In the genomic region with DNA sequence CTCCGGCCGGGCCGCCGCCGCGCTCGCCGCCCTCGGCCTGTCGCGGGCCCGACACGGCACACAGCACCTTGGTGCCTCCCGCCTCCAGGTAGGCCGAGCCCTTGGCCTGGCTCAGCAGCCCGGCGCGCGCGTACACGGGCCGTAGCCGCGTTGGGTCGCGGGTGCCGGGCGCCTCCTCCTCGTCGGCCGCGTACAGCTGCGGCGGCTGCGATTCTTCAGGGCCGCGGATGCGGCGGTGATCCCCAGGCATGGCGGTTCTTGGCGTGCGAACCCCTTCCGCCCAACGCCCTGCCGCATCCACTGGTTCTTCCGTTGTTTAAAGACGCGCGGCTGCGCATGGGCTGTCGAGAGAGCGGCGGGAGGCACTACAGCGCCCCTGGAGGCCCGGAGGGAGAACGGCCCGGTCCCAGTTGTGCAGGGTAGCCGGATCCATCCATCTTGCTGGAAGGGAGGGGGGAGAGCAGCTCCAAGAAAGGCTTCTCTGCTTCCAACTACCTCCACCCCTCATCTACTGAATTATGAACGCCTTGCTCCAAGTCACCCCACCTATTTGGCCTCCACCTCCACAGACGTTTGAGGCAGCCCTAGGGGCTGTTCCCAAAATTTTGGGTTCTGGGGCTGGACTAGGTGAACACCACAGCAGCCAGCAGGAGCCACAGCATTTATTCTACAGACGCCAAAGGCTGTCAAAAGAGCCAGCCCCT, we compare ENCODE assay signal across 1 cellular context.
TF ChIP-seq lines count a peak whose summit lies in the region.

A gene (minus strand): TSS at position 290 of the 704 bp plus-strand sequence. CDS start 40 bp downstream, at position 250.

TF ChIP-seq in K562, 482 proteins besides CTCF, POLR2A, EP300 and RAD21 (continued from another document and continues in another):
- TF ChIP-seq, protein P1, sequence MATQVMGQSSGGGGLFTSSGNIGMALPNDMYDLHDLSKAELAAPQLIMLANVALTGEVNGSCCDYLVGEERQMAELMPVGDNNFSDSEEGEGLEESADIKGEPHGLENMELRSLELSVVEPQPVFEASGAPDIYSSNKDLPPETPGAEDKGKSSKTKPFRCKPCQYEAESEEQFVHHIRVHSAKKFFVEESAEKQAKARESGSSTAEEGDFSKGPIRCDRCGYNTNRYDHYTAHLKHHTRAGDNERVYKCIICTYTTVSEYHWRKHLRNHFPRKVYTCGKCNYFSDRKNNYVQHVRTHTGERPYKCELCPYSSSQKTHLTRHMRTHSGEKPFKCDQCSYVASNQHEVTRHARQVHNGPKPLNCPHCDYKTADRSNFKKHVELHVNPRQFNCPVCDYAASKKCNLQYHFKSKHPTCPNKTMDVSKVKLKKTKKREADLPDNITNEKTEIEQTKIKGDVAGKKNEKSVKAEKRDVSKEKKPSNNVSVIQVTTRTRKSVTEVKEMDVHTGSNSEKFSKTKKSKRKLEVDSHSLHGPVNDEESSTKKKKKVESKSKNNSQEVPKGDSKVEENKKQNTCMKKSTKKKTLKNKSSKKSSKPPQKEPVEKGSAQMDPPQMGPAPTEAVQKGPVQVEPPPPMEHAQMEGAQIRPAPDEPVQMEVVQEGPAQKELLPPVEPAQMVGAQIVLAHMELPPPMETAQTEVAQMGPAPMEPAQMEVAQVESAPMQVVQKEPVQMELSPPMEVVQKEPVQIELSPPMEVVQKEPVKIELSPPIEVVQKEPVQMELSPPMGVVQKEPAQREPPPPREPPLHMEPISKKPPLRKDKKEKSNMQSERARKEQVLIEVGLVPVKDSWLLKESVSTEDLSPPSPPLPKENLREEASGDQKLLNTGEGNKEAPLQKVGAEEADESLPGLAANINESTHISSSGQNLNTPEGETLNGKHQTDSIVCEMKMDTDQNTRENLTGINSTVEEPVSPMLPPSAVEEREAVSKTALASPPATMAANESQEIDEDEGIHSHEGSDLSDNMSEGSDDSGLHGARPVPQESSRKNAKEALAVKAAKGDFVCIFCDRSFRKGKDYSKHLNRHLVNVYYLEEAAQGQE (CRISPR knock-in tag; IDR thresholded peaks at IDR 0.05; ENCODE audit: low read depth), result peak; percentile 84
- peak; percentile 99 for TF ChIP-seq DNMT1 (IDR thresholded peaks at IDR 0.05)
- TF ChIP-seq SMAD1 (IDR thresholded peaks at IDR 0.05; ENCODE audit: low read depth, low read length, partially characterized antibody), result peak; percentile 59
- TF ChIP-seq, protein P2, sequence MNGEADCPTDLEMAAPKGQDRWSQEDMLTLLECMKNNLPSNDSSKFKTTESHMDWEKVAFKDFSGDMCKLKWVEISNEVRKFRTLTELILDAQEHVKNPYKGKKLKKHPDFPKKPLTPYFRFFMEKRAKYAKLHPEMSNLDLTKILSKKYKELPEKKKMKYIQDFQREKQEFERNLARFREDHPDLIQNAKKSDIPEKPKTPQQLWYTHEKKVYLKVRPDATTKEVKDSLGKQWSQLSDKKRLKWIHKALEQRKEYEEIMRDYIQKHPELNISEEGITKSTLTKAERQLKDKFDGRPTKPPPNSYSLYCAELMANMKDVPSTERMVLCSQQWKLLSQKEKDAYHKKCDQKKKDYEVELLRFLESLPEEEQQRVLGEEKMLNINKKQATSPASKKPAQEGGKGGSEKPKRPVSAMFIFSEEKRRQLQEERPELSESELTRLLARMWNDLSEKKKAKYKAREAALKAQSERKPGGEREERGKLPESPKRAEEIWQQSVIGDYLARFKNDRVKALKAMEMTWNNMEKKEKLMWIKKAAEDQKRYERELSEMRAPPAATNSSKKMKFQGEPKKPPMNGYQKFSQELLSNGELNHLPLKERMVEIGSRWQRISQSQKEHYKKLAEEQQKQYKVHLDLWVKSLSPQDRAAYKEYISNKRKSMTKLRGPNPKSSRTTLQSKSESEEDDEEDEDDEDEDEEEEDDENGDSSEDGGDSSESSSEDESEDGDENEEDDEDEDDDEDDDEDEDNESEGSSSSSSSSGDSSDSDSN (IDR thresholded peaks at IDR 0.05; ENCODE audit: borderline replicate concordance in 1 of 2, low read depth in 2 of 2, low read length in 2 of 2), result peak in 1 of 2 experiments; percentile 66; a peak in 3 of 4 replicates
- TF ChIP-seq COPS2 (conservative IDR thresholded peaks at IDR 0.05), result no peak
- TF ChIP-seq, protein P3, sequence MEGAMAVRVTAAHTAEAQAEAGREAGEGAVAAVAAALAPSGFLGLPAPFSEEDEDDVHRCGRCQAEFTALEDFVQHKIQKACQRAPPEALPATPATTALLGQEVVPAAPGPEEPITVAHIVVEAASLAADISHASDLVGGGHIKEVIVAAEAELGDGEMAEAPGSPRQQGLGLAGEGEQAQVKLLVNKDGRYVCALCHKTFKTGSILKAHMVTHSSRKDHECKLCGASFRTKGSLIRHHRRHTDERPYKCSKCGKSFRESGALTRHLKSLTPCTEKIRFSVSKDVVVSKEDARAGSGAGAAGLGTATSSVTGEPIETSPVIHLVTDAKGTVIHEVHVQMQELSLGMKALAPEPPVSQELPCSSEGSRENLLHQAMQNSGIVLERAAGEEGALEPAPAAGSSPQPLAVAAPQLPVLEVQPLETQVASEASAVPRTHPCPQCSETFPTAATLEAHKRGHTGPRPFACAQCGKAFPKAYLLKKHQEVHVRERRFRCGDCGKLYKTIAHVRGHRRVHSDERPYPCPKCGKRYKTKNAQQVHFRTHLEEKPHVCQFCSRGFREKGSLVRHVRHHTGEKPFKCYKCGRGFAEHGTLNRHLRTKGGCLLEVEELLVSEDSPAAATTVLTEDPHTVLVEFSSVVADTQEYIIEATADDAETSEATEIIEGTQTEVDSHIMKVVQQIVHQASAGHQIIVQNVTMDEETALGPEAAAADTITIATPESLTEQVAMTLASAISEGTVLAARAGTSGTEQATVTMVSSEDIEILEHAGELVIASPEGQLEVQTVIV (CRISPR knock-in tag; IDR thresholded peaks at IDR 0.05; ENCODE audit: borderline replicate concordance), result peak; percentile 70; the same call in 1 of the 2 replicates
- TF ChIP-seq ZNF431 (CRISPR knock-in tag; IDR thresholded peaks at IDR 0.05), result peak; percentile 54; the same call in 1 of the 2 replicates
- peak; percentile 78 for TF ChIP-seq GABPB1 (CRISPR knock-in tag; IDR thresholded peaks at IDR 0.05)
- peak; percentile 77; the same call in 1 of the 2 replicates for TF ChIP-seq HIVEP1 (CRISPR knock-in tag; IDR thresholded peaks at IDR 0.05)
- peak; percentile 54; the same call in 1 of the 2 replicates for TF ChIP-seq NR4A1 (CRISPR knock-in tag; IDR thresholded peaks at IDR 0.05)
- no peak for TF ChIP-seq NR4A1 (tag; IDR thresholded peaks at IDR 0.05)
- TF ChIP-seq, protein P4, sequence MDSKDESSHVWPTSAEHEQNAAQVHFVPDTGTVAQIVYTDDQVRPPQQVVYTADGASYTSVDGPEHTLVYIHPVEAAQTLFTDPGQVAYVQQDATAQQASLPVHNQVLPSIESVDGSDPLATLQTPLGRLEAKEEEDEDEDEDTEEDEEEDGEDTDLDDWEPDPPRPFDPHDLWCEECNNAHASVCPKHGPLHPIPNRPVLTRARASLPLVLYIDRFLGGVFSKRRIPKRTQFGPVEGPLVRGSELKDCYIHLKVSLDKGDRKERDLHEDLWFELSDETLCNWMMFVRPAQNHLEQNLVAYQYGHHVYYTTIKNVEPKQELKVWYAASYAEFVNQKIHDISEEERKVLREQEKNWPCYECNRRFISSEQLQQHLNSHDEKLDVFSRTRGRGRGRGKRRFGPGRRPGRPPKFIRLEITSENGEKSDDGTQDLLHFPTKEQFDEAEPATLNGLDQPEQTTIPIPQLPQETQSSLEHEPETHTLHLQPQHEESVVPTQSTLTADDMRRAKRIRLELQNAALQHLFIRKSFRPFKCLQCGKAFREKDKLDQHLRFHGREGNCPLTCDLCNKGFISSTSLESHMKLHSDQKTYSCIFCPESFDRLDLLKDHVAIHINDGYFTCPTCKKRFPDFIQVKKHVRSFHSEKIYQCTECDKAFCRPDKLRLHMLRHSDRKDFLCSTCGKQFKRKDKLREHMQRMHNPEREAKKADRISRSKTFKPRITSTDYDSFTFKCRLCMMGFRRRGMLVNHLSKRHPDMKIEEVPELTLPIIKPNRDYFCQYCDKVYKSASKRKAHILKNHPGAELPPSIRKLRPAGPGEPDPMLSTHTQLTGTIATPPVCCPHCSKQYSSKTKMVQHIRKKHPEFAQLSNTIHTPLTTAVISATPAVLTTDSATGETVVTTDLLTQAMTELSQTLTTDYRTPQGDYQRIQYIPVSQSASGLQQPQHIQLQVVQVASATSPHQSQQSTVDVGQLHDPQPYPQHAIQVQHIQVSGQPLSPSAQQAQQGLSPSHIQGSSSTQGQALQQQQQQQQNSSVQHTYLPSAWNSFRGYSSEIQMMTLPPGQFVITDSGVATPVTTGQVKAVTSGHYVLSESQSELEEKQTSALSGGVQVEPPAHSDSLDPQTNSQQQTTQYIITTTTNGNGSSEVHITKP (IDR thresholded peaks at IDR 0.05; ENCODE audit: partially characterized antibody), result peak; percentile 98
- TF ChIP-seq HOXB6 (CRISPR knock-in tag; IDR thresholded peaks at IDR 0.05; ENCODE audit: borderline replicate concordance), result peak; percentile 77; the same call in 1 of the 2 replicates
- peak; percentile 76 for TF ChIP-seq TBP (optimal IDR thresholded peaks at IDR 0.05; ENCODE audit: low read depth, low read length)
- 0 out of 2 replicates have a peak, but pooled peaks have one; percentile 26 for TF ChIP-seq HDAC2 (IDR thresholded peaks at IDR 0.05)
- TF ChIP-seq TCFL5 (CRISPR knock-in tag; conservative IDR thresholded peaks at IDR 0.05), result 0 out of 2 replicates have a peak, but pooled peaks have one; percentile 12
- TF ChIP-seq, protein P5, sequence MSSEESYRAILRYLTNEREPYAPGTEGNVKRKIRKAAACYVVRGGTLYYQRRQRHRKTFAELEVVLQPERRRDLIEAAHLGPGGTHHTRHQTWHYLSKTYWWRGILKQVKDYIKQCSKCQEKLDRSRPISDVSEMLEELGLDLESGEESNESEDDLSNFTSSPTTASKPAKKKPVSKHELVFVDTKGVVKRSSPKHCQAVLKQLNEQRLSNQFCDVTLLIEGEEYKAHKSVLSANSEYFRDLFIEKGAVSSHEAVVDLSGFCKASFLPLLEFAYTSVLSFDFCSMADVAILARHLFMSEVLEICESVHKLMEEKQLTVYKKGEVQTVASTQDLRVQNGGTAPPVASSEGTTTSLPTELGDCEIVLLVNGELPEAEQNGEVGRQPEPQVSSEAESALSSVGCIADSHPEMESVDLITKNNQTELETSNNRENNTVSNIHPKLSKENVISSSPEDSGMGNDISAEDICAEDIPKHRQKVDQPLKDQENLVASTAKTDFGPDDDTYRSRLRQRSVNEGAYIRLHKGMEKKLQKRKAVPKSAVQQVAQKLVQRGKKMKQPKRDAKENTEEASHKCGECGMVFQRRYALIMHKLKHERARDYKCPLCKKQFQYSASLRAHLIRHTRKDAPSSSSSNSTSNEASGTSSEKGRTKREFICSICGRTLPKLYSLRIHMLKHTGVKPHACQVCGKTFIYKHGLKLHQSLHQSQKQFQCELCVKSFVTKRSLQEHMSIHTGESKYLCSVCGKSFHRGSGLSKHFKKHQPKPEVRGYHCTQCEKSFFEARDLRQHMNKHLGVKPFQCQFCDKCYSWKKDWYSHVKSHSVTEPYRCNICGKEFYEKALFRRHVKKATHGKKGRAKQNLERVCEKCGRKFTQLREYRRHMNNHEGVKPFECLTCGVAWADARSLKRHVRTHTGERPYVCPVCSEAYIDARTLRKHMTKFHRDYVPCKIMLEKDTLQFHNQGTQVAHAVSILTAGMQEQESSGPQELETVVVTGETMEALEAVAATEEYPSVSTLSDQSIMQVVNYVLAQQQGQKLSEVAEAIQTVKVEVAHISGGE (CRISPR knock-in tag; IDR thresholded peaks at IDR 0.05), result peak; percentile 59 to 87 (median 62); a peak in 3 of 6 replicates
- TF ChIP-seq ZNF143 (CRISPR knock-in tag; IDR thresholded peaks at IDR 0.05), result 0 out of 2 replicates have a peak, but pooled peaks have one; percentile 46
- TF ChIP-seq RCOR1 (IDR thresholded peaks at IDR 0.05; ENCODE audit: borderline replicate concordance in 1 of 2, low read depth in 2 of 2, low read length in 2 of 2), result peak in 1 of 2 experiments; percentile 77; a peak in 1 of 4 replicates
- TF ChIP-seq NFRKB (IDR thresholded peaks at IDR 0.05; ENCODE audit: low read depth), result peak; percentile 62
- TF ChIP-seq, protein P6, sequence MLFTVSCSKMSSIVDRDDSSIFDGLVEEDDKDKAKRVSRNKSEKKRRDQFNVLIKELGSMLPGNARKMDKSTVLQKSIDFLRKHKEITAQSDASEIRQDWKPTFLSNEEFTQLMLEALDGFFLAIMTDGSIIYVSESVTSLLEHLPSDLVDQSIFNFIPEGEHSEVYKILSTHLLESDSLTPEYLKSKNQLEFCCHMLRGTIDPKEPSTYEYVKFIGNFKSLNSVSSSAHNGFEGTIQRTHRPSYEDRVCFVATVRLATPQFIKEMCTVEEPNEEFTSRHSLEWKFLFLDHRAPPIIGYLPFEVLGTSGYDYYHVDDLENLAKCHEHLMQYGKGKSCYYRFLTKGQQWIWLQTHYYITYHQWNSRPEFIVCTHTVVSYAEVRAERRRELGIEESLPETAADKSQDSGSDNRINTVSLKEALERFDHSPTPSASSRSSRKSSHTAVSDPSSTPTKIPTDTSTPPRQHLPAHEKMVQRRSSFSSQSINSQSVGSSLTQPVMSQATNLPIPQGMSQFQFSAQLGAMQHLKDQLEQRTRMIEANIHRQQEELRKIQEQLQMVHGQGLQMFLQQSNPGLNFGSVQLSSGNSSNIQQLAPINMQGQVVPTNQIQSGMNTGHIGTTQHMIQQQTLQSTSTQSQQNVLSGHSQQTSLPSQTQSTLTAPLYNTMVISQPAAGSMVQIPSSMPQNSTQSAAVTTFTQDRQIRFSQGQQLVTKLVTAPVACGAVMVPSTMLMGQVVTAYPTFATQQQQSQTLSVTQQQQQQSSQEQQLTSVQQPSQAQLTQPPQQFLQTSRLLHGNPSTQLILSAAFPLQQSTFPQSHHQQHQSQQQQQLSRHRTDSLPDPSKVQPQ (CRISPR knock-in tag; IDR thresholded peaks at IDR 0.05; ENCODE audit: borderline replicate concordance), result no peak
- TF ChIP-seq, protein P7, sequence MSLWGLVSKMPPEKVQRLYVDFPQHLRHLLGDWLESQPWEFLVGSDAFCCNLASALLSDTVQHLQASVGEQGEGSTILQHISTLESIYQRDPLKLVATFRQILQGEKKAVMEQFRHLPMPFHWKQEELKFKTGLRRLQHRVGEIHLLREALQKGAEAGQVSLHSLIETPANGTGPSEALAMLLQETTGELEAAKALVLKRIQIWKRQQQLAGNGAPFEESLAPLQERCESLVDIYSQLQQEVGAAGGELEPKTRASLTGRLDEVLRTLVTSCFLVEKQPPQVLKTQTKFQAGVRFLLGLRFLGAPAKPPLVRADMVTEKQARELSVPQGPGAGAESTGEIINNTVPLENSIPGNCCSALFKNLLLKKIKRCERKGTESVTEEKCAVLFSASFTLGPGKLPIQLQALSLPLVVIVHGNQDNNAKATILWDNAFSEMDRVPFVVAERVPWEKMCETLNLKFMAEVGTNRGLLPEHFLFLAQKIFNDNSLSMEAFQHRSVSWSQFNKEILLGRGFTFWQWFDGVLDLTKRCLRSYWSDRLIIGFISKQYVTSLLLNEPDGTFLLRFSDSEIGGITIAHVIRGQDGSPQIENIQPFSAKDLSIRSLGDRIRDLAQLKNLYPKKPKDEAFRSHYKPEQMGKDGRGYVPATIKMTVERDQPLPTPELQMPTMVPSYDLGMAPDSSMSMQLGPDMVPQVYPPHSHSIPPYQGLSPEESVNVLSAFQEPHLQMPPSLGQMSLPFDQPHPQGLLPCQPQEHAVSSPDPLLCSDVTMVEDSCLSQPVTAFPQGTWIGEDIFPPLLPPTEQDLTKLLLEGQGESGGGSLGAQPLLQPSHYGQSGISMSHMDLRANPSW (CRISPR knock-in tag; IDR thresholded peaks at IDR 0.05), result no peak
- TF ChIP-seq CBX1 (IDR thresholded peaks at IDR 0.05; ENCODE audit: low read depth), result peak; percentile 96
- TF ChIP-seq SETDB1 (IDR thresholded peaks at IDR 0.05; ENCODE audit: low read length), result no peak
- TF ChIP-seq ZNF184 (CRISPR knock-in tag; IDR thresholded peaks at IDR 0.05), result no peak
- TF ChIP-seq ZNF583 (CRISPR knock-in tag; IDR thresholded peaks at IDR 0.05), result no peak
- peak; percentile 39; the same call in 1 of the 2 replicates for TF ChIP-seq KLF1 (tag; IDR thresholded peaks at IDR 0.05)
- TF ChIP-seq HSF4 (CRISPR knock-in tag; IDR thresholded peaks at IDR 0.05; ENCODE audit: borderline replicate concordance), result no peak
- TF ChIP-seq RHOXF2B (CRISPR knock-in tag; conservative IDR thresholded peaks at IDR 0.05), result peak; percentile 97
- TF ChIP-seq ZBTB1 (CRISPR knock-in tag; IDR thresholded peaks at IDR 0.05; ENCODE audit: borderline replicate concordance, low read depth), result 0 out of 2 replicates have a peak, but pooled peaks have one; percentile 44
